In the genomic region with DNA sequence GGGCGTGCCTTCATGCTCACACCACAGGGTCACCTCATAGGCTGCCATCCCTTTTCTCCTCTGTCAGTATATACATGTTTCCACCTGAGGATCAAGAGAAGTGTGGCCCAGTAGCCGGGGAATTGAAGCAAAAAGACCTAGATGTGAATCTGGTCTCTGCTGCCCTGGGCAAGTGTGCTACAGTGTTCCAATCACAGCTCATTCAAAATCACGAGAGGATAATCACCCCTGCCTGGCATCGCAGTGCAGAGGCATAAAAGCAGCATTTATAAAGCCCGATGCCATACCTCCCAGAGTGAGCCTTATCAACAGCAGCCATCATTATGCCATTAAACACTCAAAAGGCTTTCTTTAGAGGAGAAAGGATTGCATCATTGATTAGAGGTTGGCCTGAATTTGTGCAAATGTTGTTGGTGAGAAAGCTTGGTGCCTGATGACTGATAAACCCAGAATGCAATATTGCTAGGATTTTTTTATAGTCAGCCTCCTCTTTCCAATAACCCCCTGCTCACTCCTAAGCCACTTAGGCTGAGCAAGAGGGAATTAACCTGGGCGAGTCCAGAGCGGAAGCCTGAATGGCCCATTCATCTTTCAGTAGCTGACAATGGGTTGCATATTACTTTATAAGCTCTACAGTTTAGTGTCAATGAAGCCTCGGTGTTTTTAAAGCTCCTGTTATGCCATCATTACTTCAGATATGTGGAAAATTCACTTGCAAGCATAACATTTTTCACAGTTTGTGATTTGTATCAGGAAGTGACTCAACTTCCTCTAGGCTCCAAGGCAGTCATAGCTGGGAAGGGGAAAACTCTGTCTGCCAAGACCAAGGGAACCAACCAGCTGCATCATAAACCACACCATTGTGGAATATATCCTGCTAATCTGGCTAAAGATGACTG, we compare ENCODE assay signal across 9 cellular contexts.
A peak's percentile ranks its signal among the peaks of the same experiment; 100 is the strongest.
DNase-seq lines count a peak whose midpoint lies in the region; ATAC-seq, FAIRE-seq and TF ChIP-seq lines count a peak whose summit lies in the region.
"Had no signal": no experiment of that assay in that cellular context is flagged by ENCODE, and none has a peak within 500 bp of the region (broad histone marks: within the 10 kb centered on the region; RNA-seq: fewer than 3 reads in every experiment).

No MANE protein-coding gene starts in this region.

- H3K27me3 ChIP-seq in astrocyte (ENCODE audit: insufficient read depth, low read length), result no peaks in the 10 kb centered on the region

- no peaks in the 10 kb centered on the region for H3K9me3 Mint-ChIP-seq in astrocyte (ENCODE audit: unreplicated experiment)
- no peaks in the 10 kb centered on the region for H3K9me3 Mint-ChIP-seq in activated T-helper 17 cell treated with anti-CD3 and anti-CD28 coated beads, Interleukin-2, amount 50 U/mL, for 72 hours
- H3K9me3 Mint-ChIP-seq: activated naive CD4-positive, alpha-beta T cell treated with anti-CD3 and anti-CD28 coated beads, Interleukin-2, amount 50 U/mL, for 72 hours had no signal

- H3K4me3 Mint-ChIP-seq in astrocyte (ENCODE audit: unreplicated experiment), result no peak overlapping the region
- H3K4me3 Mint-ChIP-seq in activated T-helper 17 cell treated with anti-CD3 and anti-CD28 coated beads, Interleukin-2, amount 50 U/mL, for 72 hours, result no peak overlapping the region

- H2AFZ ChIP-seq in astrocyte (ENCODE audit: low read depth, low read length), result peak overlapping the region; percentile 29

- peak overlapping the region; percentile 21 for H3K4me3 ChIP-seq in astrocyte (ENCODE audit: insufficient read depth, low read depth, low read length)

- peak overlapping the region; percentile 50 for H3K9ac ChIP-seq in astrocyte (ENCODE audit: low read length)

- H3K27me3 Mint-ChIP-seq in astrocyte (ENCODE audit: low read depth, unreplicated experiment), result peaks cover 2% of the 10 kb centered on the region
- peaks cover 17% of the 10 kb centered on the region for H3K27me3 Mint-ChIP-seq in activated T-helper 17 cell treated with anti-CD3 and anti-CD28 coated beads, Interleukin-2, amount 50 U/mL, for 72 hours

- H3K27ac Mint-ChIP-seq in astrocyte (ENCODE audit: unreplicated experiment), result peak overlapping the region; percentile 95
- no peak overlapping the region for H3K27ac Mint-ChIP-seq in activated T-helper 17 cell treated with anti-CD3 and anti-CD28 coated beads, Interleukin-2, amount 50 U/mL, for 72 hours

- no peak for ATAC-seq in GM18873 (IDR thresholded peaks at IDR 0.05; ENCODE audit: low FRiP score, unreplicated experiment)
- ATAC-seq in activated T-helper 17 cell treated with anti-CD3 and anti-CD28 coated beads, Interleukin-2, amount 50 U/mL, for 72 hours (replicated peaks), result no peak

- FAIRE-seq in astrocyte (lab: Jason Lieb, UNC), result peak; percentile 88

- DNase-seq in A172 (ENCODE audit: low spot score), result peak; percentile 97
- peak; percentile 97 for DNase-seq in M059J (ENCODE audit: low read depth)
- DNase-seq in astrocyte (ENCODE audit: low read depth), result peak; percentile 88
- DNase-seq in kidney glomerular epithelial cell (lab: John Stamatoyannopoulos, UW), result peak; percentile 75
- DNase-seq in Ammon's horn (ENCODE audit: low spot score), result no peak
- DNase-seq in C1 segment of cervical spinal cord (lab: John Stamatoyannopoulos, UW), result no peak

- H3K4me2 ChIP-seq in astrocyte (ENCODE audit: low read length), result peak overlapping the region; percentile 78

- peak overlapping the region; percentile 78 for H3K27ac ChIP-seq in astrocyte (ENCODE audit: low read depth, low read length)

- H3K9me3 ChIP-seq in astrocyte (ENCODE audit: insufficient read depth, low read depth, low read length), result no peaks in the 10 kb centered on the region

- H4K20me1 ChIP-seq in astrocyte (ENCODE audit: insufficient read depth, low read length), result no peaks in the 10 kb centered on the region

- no peaks in the 10 kb centered on the region for H3K36me3 Mint-ChIP-seq in astrocyte (ENCODE audit: low read depth, unreplicated experiment)
- no peaks in the 10 kb centered on the region for H3K36me3 Mint-ChIP-seq in activated T-helper 17 cell treated with anti-CD3 and anti-CD28 coated beads, Interleukin-2, amount 50 U/mL, for 72 hours (ENCODE audit: low read depth)
- H3K36me3 Mint-ChIP-seq: activated naive CD4-positive, alpha-beta T cell treated with anti-CD3 and anti-CD28 coated beads, Interleukin-2, amount 50 U/mL, for 72 hours had no signal

- no peak for TF ChIP-seq CTCF in astrocyte (IDR thresholded peaks at IDR 0.05; ENCODE audit: insufficient read depth, low read depth, low read length)

- peaks cover 37% of the 10 kb centered on the region for H3K4me1 Mint-ChIP-seq in astrocyte (ENCODE audit: low read depth, unreplicated experiment)
- H3K4me1 Mint-ChIP-seq in activated T-helper 17 cell treated with anti-CD3 and anti-CD28 coated beads, Interleukin-2, amount 50 U/mL, for 72 hours, result no peaks in the 10 kb centered on the region

- H3K36me3 ChIP-seq in astrocyte (ENCODE audit: insufficient read depth, low read length), result no peaks in the 10 kb centered on the region

- no peaks in the 10 kb centered on the region for H3K79me2 ChIP-seq in astrocyte (ENCODE audit: insufficient read depth, low read length)

- H3K4me1 ChIP-seq in astrocyte (ENCODE audit: insufficient read depth, low read length), result peaks cover 34% of the 10 kb centered on the region

Comparison
In these comparisons a context has a peak if more than half of its experiments do, and no peak if none do; other contexts are left out.
1. DNase-seq: peak in A172 (single experiment), M059J (single experiment), astrocyte (single experiment) and kidney glomerular epithelial cell (single experiment); none in Ammon's horn (single experiment) and C1 segment of cervical spinal cord (0 of 14).